8 cellular contexts compared by ENCODE assay signal in genomic region chr1:192531037-192531703, GRCh38. TPM values are rescaled to one million over a fixed set of nuclear protein-coding genes. Genes with fewer than 3 reads are reported as not detected.
A peak's percentile ranks its signal among the peaks of the same experiment; 100 is the strongest.
DNase-seq lines count a peak whose midpoint lies in the region; ATAC-seq and TF ChIP-seq lines count a peak whose summit lies in the region.
"Not testable (repeated sequence)": the region's sequence is repeated elsewhere in the genome, so short reads cannot be mapped to it uniquely, and the experiment has no call there.

No MANE protein-coding gene starts in this region.

- not testable (repeated sequence) for TF ChIP-seq POLR2A in lower leg skin (IDR thresholded peaks at IDR 0.05)

- ATAC-seq in GM19395 (IDR thresholded peaks at IDR 0.05; ENCODE audit: unreplicated experiment) (peak; percentile 46), HG03196 (IDR thresholded peaks at IDR 0.05; ENCODE audit: unreplicated experiment) (peak; percentile 41)

- DNase-seq in AG09309 (ENCODE audit: low read depth) (peak; percentile 44), RKO (ENCODE audit: low spot score) (peak; percentile 91), activated T-cell treated with anti-CD3 and anti-CD28 coated beads for 48 hours (ENCODE audit: low read depth) (peak; percentile 25), lower leg skin (ENCODE audit: low spot score in 2 of 2) (peak; percentile 66 to 84)
- peak; percentile 52 for DNase-seq in effector CD4-positive, alpha-beta T cell
- peak; percentile 60 for DNase-seq in stimulated activated CD4-positive, alpha-beta T cell treated with anti-CD3 and anti-CD28 coated beads, Interleukin-15, amount 100 ng/mL, for 24 hours

- not testable (repeated sequence) for H3K4me3 ChIP-seq in AG09309 (ENCODE audit: control insufficient read depth, low read depth, low read length); lower leg skin (ENCODE audit: low read depth, poor library complexity, severe bottlenecking)

- TF ChIP-seq CTCF in AG09309 (IDR thresholded peaks at IDR 0.05; ENCODE audit: control insufficient read depth, insufficient read depth, low read depth, low read length, missing control alignments); lower leg skin (IDR thresholded peaks at IDR 0.05): not testable (repeated sequence)

- intact Hi-C loops in lower leg skin (cut with DNase I; ENCODE audit: low total_unique reads), result not testable (repeated sequence)

- WGBS in lower leg skin, 2 donors, result 66 to 69% methylated on average over 6 of the region's 6 CpGs

RNA-seq across cellular contexts. Expression of gene RGS1, which starts 44.4 kb away (rescaled TPM):
- 10 to 100 TPM; 23.9 to 85.6 (median 53.1) TPM for total RNA-seq in lower leg skin

Comparison
In these comparisons a context has a peak if more than half of its experiments do, and no peak if none do; other contexts are left out.
1. DNase-seq: peak in every context shown above with its lines; median percentile 91 in RKO; 75 in lower leg skin; 60 in stimulated activated CD4-positive, alpha-beta T cell treated with anti-CD3 and anti-CD28 coated beads, Interleukin-15, amount 100 ng/mL, for 24 hours; 52 in effector CD4-positive, alpha-beta T cell; 44 in AG09309; 25 in activated T-cell treated with anti-CD3 and anti-CD28 coated beads for 48 hours.